Comparison of ENCODE assay signal across 8 cellular contexts in genomic region chr2:152407204-152407721, GRCh38.
DNase-seq lines count a peak whose midpoint lies in the region; ATAC-seq, FAIRE-seq and TF ChIP-seq lines count a peak whose summit lies in the region.

No MANE protein-coding gene starts in this region.

- peaks cover 24% of the 10 kb centered on the region for H3K79me2 ChIP-seq in parathyroid adenoma

- peaks cover 0 to 99% (median 43%) of the 10 kb centered on the region in 11 experiments; a peak in 15 of 22 replicates for H4K20me1 ChIP-seq in BLaER1 treated with 17β-estradiol and CSF1 and Interleukin-3, amounts not matched to agents 10 nM and 100 nM

- no peak for TF ChIP-seq CTCF in activated B cell treated with CpG ODN at 0.5 μM for 24 hours (IDR thresholded peaks at IDR 0.05)
- TF ChIP-seq CTCF in parathyroid adenoma (IDR thresholded peaks at IDR 0.05): no peak

- H3K4me3 ChIP-seq in BLaER1 treated with 17β-estradiol and CSF1 and Interleukin-3, amounts not matched to agents 10 nM and 100 nM: peak overlapping the region in 8 of 10 experiments; percentile 2 to 48 (median 28); a peak in 7 of 20 replicates
- H3K4me3 ChIP-seq in parathyroid adenoma (ENCODE audit: low read depth, low read length): peak overlapping the region; percentile 30

- POLR2A ChIA-PET in activated B cell treated with CpG ODN at 0.5 μM for 24 hours (lab: Charles Lee): no interaction called here

- H3K27ac ChIP-seq in BLaER1 treated with 17β-estradiol and CSF1 and Interleukin-3, amounts not matched to agents 10 nM and 100 nM: peak overlapping the region; percentile 8 to 89 (median 74)
- H3K27ac ChIP-seq in parathyroid adenoma: peak overlapping the region; percentile 21

- FAIRE-seq in GM19239 (lab: Jason Lieb, UNC): peak; percentile 76

- H3K4me1 ChIP-seq in BLaER1 treated with 17β-estradiol and CSF1 and Interleukin-3, amounts not matched to agents 10 nM and 100 nM: peaks cover 53 to 100% (median 90%) of the 10 kb centered on the region in 10 experiments
- H3K4me1 ChIP-seq in parathyroid adenoma: peaks cover 26% of the 10 kb centered on the region

- no peaks in the 10 kb centered on the region for H3K36me3 Mint-ChIP-seq in activated B cell treated with CpG ODN at 0.5 μM for 24 hours (ENCODE audit: low read depth)

- intact Hi-C loops in activated B cell treated with CpG ODN at 0.5 μM for 24 hours (cut with micrococcal nuclease): loop anchor here (2.0 kb wide), 1 partner anchor 60 kb away; no protein-coding TSS in a partner anchor

- H3K4me2 ChIP-seq in BLaER1 treated with 17β-estradiol and CSF1 and Interleukin-3, amounts not matched to agents 10 nM and 100 nM: peak overlapping the region; percentile 64 to 95 (median 78)
- peak overlapping the region; percentile 37 for H3K4me2 ChIP-seq in parathyroid adenoma (ENCODE audit: low read length)

- H3K27me3 Mint-ChIP-seq in activated B cell treated with CpG ODN at 0.5 μM for 24 hours: no peaks in the 10 kb centered on the region

- H3K9me3 ChIP-seq in BLaER1 treated with 17β-estradiol and CSF1 and Interleukin-3, amounts not matched to agents 10 nM and 100 nM (replicated peaks in 1 of 11): 0 out of 22 replicates have a peak, but pooled peaks cover 0 to 2% (median 0%) of the 10 kb centered on the region in 11 experiments
- H3K9me3 ChIP-seq in parathyroid adenoma (ENCODE audit: control insufficient read depth, low read length): no peaks in the 10 kb centered on the region

- peak; percentile 76 for ATAC-seq in HG03139 (IDR thresholded peaks at IDR 0.05; ENCODE audit: unreplicated experiment)
- ATAC-seq in activated B cell treated with CpG ODN at 0.5 μM for 24 hours (ENCODE audit: low read depth): peak; percentile 91

- peak overlapping the region; percentile 78 for H3K27ac Mint-ChIP-seq in activated B cell treated with CpG ODN at 0.5 μM for 24 hours

- CTCF ChIA-PET in activated B cell treated with CpG ODN at 0.5 μM for 24 hours (lab: Charles Lee): no interaction called here

- peak overlapping the region; percentile 35 to 71 (median 60) for H3K9ac ChIP-seq in BLaER1 treated with 17β-estradiol and CSF1 and Interleukin-3, amounts not matched to agents 10 nM and 100 nM
- no peak overlapping the region for H3K9ac ChIP-seq in parathyroid adenoma

- peaks cover 0 to 40% (median 9%) of the 10 kb centered on the region in 11 experiments; a peak in 11 of 22 replicates for H3K36me3 ChIP-seq in BLaER1 treated with 17β-estradiol and CSF1 and Interleukin-3, amounts not matched to agents 10 nM and 100 nM
- H3K36me3 ChIP-seq in parathyroid adenoma (ENCODE audit: control insufficient read depth, insufficient read depth, low read length): no peaks in the 10 kb centered on the region

- DNase-seq in GM19239 (ENCODE audit: insufficient read length, low spot score) (peak; percentile 26), activated B cell treated with CpG ODN at 0.5 μM for 24 hours (no peak), globus pallidus (ENCODE audit: low spot score) (peak; percentile 71), NCI-H2081 (lab: John Stamatoyannopoulos, UW) (no peak), NCI-H146 treated with DMSO at 0.1 percent for 48 hours (lab: John Stamatoyannopoulos, UW; ENCODE audit: unreplicated experiment) (no peak)

- H3K4me3 Mint-ChIP-seq in activated B cell treated with CpG ODN at 0.5 μM for 24 hours: peak overlapping the region; percentile 73

- no peaks in the 10 kb centered on the region for H3K27me3 ChIP-seq in BLaER1 treated with 17β-estradiol and CSF1 and Interleukin-3, amounts not matched to agents 10 nM and 100 nM
- no peaks in the 10 kb centered on the region for H3K27me3 ChIP-seq in parathyroid adenoma (ENCODE audit: control insufficient read depth, insufficient read depth, low read length)

- peaks cover 31% of the 10 kb centered on the region for H3K4me1 Mint-ChIP-seq in activated B cell treated with CpG ODN at 0.5 μM for 24 hours

- H2AFZ ChIP-seq in parathyroid adenoma: peak overlapping the region; percentile 61

- H3K9me3 Mint-ChIP-seq in activated B cell treated with CpG ODN at 0.5 μM for 24 hours: no peaks in the 10 kb centered on the region

Comparison
In these comparisons a context has a peak if more than half of its experiments do, and no peak if none do; other contexts are left out.
1. DNase-seq: peak in GM19239 (single experiment) and globus pallidus (single experiment); none in activated B cell treated with CpG ODN at 0.5 μM for 24 hours (single experiment), NCI-H2081 (0 of 2) and NCI-H146 treated with DMSO at 0.1 percent for 48 hours (single experiment).